ENCODE assay signal across 27 cellular contexts in the genomic region with DNA sequence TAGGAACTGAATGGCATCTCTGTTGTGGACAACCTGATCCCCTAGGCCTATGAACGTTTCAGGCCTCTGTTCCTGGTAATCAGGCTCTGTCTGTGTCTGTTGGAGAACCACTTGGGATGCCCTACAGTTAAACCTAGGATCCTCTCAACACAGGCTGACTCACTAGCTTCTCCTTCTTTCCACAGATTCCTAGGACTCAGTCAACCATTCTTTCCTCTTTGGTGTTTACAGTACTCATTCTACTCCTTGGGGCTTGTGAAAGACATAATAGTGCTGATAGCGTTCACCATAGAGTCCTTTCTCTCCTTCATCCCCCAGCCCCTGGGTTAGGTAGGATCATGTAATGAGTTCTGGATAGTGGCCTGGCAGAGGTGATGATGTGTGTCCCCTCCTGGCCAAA.
DNase-seq lines count a peak whose midpoint lies in the region; ATAC-seq, FAIRE-seq and TF ChIP-seq lines count a peak whose summit lies in the region.
"Had no signal": no experiment of that assay in that cellular context is flagged by ENCODE, and none has a peak within 500 bp of the region (broad histone marks: within the 10 kb centered on the region; RNA-seq: fewer than 3 reads in every experiment).

No MANE protein-coding gene starts in this region.

- no peak overlapping the region for H3K4me3 Mint-ChIP-seq in stimulated activated effector memory CD8-positive, alpha-beta T cell treated with anti-CD3 and anti-CD28 coated beads, Interleukin-12 subunit alpha, Interleukin-12 subunit beta, amount 100 ng/mL, for 72 hours
- H3K4me3 Mint-ChIP-seq: CD4-positive, alpha-beta memory T cell had no signal

- peak; percentile 44 for ATAC-seq in stimulated activated effector memory CD8-positive, alpha-beta T cell treated with anti-CD3 and anti-CD28 coated beads, Interleukin-12 subunit alpha, Interleukin-12 subunit beta, amount 100 ng/mL, for 72 hours
- ATAC-seq in HG03280 (IDR thresholded peaks at IDR 0.05; ENCODE audit: unreplicated experiment) (no peak), foreskin keratinocyte (no peak), GM19035 (IDR thresholded peaks at IDR 0.05; ENCODE audit: unreplicated experiment) (no peak)
- ATAC-seq: Panc1 had no signal

- H3K27ac ChIP-seq in foreskin keratinocyte, result no peak overlapping the region
- H3K27ac ChIP-seq: SK-N-MC had no signal

- peak; percentile 82 for FAIRE-seq in bronchial epithelial cell (lab: Jason Lieb, UNC)
- FAIRE-seq: A204.1, GM12892, H54 had no signal

- H3K9me3 Mint-ChIP-seq in stimulated activated effector memory CD8-positive, alpha-beta T cell treated with anti-CD3 and anti-CD28 coated beads, Interleukin-12 subunit alpha, Interleukin-12 subunit beta, amount 100 ng/mL, for 72 hours, result no peaks in the 10 kb centered on the region
- H3K9me3 Mint-ChIP-seq: CD4-positive, alpha-beta memory T cell had no signal

- H3K27ac Mint-ChIP-seq in stimulated activated effector memory CD8-positive, alpha-beta T cell treated with anti-CD3 and anti-CD28 coated beads, Interleukin-12 subunit alpha, Interleukin-12 subunit beta, amount 100 ng/mL, for 72 hours, result no peak overlapping the region
- H3K27ac Mint-ChIP-seq: CD4-positive, alpha-beta memory T cell had no signal

- no peak overlapping the region for H3K4me3 ChIP-seq in bronchial epithelial cell (ENCODE audit: low read depth, low read length)
- H3K4me3 ChIP-seq: MG63, SK-N-MC had no signal

- DNase-seq in HK-2 (ENCODE audit: unreplicated experiment) (peak; percentile 15), bronchial epithelial cell (ENCODE audit: low read depth) (no peak), kidney glomerular epithelial cell (lab: John Stamatoyannopoulos, UW) (peak; percentile 88), AG20443 (ENCODE audit: low spot score) (no peak), foreskin keratinocyte (no peak)
- no peak for DNase-seq in stimulated activated effector memory CD8-positive, alpha-beta T cell treated with anti-CD3 and anti-CD28 coated beads, Interleukin-12 subunit alpha, Interleukin-12 subunit beta, amount 100 ng/mL, for 72 hours (ENCODE audit: low spot score in 2 of 2)
- DNase-seq: C1 segment of cervical spinal cord; CD4-positive, alpha-beta memory T cell; COR-L47; DMS79 treated with DMSO at 0.1 percent for 48 hours; KBM-7; MG63; NCI-H1105 treated with DMSO at 0.1 percent for 48 hours; NCI-H146; NCI-H1930; NCI-H2107; NCI-H524 treated with DMSO at 0.1 percent for 48 hours; NCI-H774; NK-92 treated with Interleukin-12 subunit alpha and Interleukin-12 subunit beta, amount 100 ng/mL, for 24 hours; SHP77 treated with DMSO at 0.1 percent for 48 hours had no signal

- no peaks in the 10 kb centered on the region for H3K36me3 Mint-ChIP-seq in stimulated activated effector memory CD8-positive, alpha-beta T cell treated with anti-CD3 and anti-CD28 coated beads, Interleukin-12 subunit alpha, Interleukin-12 subunit beta, amount 100 ng/mL, for 72 hours
- H3K36me3 Mint-ChIP-seq: CD4-positive, alpha-beta memory T cell had no signal

- H3K27me3 ChIP-seq in bronchial epithelial cell (ENCODE audit: control insufficient read depth, insufficient read depth, low read length) (no peaks in the 10 kb centered on the region), foreskin keratinocyte (peaks cover 2% of the 10 kb centered on the region)
- H3K27me3 ChIP-seq: MG63 had no signal

- no peaks in the 10 kb centered on the region for H3K36me3 ChIP-seq in bronchial epithelial cell (ENCODE audit: control insufficient read depth, insufficient read depth, low read length)
- H3K36me3 ChIP-seq: MG63 had no signal

- no peaks in the 10 kb centered on the region for H3K4me1 Mint-ChIP-seq in stimulated activated effector memory CD8-positive, alpha-beta T cell treated with anti-CD3 and anti-CD28 coated beads, Interleukin-12 subunit alpha, Interleukin-12 subunit beta, amount 100 ng/mL, for 72 hours
- H3K4me1 Mint-ChIP-seq: CD4-positive, alpha-beta memory T cell had no signal

- TF ChIP-seq CTCF in bronchial epithelial cell (IDR thresholded peaks at IDR 0.05; ENCODE audit: insufficient read depth, low read length, severe bottlenecking) (no peak), foreskin keratinocyte (conservative IDR thresholded peaks at IDR 0.05) (no peak)

- H3K4me1 ChIP-seq in foreskin keratinocyte, result peaks cover 6% of the 10 kb centered on the region

Comparison
In these comparisons a context has a peak if more than half of its experiments do, and no peak if none do; other contexts are left out.
1. DNase-seq: peak in HK-2 (single experiment) and kidney glomerular epithelial cell (single experiment); none in bronchial epithelial cell (single experiment), stimulated activated effector memory CD8-positive, alpha-beta T cell treated with anti-CD3 and anti-CD28 coated beads, Interleukin-12 subunit alpha, Interleukin-12 subunit beta, amount 100 ng/mL, for 72 hours (0 of 2), AG20443 (single experiment) and foreskin keratinocyte (0 of 2).